2 cellular contexts compared by ENCODE assay signal in the genomic region with DNA sequence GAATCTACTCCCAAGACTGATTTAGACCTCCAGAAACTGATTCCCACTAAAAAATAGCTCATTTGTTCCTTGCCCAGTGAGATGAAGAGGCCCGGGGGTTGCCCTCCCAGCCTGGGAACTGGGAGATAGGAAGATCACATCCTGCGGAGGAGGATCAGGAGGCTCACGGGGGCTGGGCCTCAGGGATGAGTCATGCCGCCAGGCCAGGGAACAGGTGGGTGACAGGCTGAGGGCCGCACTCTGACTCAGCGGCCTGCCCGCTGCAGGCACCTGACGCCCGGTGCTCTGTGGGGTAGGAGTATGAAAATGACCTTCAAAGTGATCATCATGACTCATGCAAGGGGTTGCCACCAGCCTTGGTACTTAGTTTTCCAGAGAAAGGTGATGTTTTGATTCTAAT.
TF ChIP-seq lines count a peak whose summit lies in the region.

No MANE protein-coding gene starts in this region.

TF ChIP-seq in GM23338, 12 proteins besides CTCF, POLR2A, EP300 and RAD21:
- TF ChIP-seq ETS1 (IDR thresholded peaks at IDR 0.05) = no peak
- no peak for TF ChIP-seq CREB1 (CRISPR knock-in tag; IDR thresholded peaks at IDR 0.05; ENCODE audit: low read depth)
- TF ChIP-seq, protein P1, sequence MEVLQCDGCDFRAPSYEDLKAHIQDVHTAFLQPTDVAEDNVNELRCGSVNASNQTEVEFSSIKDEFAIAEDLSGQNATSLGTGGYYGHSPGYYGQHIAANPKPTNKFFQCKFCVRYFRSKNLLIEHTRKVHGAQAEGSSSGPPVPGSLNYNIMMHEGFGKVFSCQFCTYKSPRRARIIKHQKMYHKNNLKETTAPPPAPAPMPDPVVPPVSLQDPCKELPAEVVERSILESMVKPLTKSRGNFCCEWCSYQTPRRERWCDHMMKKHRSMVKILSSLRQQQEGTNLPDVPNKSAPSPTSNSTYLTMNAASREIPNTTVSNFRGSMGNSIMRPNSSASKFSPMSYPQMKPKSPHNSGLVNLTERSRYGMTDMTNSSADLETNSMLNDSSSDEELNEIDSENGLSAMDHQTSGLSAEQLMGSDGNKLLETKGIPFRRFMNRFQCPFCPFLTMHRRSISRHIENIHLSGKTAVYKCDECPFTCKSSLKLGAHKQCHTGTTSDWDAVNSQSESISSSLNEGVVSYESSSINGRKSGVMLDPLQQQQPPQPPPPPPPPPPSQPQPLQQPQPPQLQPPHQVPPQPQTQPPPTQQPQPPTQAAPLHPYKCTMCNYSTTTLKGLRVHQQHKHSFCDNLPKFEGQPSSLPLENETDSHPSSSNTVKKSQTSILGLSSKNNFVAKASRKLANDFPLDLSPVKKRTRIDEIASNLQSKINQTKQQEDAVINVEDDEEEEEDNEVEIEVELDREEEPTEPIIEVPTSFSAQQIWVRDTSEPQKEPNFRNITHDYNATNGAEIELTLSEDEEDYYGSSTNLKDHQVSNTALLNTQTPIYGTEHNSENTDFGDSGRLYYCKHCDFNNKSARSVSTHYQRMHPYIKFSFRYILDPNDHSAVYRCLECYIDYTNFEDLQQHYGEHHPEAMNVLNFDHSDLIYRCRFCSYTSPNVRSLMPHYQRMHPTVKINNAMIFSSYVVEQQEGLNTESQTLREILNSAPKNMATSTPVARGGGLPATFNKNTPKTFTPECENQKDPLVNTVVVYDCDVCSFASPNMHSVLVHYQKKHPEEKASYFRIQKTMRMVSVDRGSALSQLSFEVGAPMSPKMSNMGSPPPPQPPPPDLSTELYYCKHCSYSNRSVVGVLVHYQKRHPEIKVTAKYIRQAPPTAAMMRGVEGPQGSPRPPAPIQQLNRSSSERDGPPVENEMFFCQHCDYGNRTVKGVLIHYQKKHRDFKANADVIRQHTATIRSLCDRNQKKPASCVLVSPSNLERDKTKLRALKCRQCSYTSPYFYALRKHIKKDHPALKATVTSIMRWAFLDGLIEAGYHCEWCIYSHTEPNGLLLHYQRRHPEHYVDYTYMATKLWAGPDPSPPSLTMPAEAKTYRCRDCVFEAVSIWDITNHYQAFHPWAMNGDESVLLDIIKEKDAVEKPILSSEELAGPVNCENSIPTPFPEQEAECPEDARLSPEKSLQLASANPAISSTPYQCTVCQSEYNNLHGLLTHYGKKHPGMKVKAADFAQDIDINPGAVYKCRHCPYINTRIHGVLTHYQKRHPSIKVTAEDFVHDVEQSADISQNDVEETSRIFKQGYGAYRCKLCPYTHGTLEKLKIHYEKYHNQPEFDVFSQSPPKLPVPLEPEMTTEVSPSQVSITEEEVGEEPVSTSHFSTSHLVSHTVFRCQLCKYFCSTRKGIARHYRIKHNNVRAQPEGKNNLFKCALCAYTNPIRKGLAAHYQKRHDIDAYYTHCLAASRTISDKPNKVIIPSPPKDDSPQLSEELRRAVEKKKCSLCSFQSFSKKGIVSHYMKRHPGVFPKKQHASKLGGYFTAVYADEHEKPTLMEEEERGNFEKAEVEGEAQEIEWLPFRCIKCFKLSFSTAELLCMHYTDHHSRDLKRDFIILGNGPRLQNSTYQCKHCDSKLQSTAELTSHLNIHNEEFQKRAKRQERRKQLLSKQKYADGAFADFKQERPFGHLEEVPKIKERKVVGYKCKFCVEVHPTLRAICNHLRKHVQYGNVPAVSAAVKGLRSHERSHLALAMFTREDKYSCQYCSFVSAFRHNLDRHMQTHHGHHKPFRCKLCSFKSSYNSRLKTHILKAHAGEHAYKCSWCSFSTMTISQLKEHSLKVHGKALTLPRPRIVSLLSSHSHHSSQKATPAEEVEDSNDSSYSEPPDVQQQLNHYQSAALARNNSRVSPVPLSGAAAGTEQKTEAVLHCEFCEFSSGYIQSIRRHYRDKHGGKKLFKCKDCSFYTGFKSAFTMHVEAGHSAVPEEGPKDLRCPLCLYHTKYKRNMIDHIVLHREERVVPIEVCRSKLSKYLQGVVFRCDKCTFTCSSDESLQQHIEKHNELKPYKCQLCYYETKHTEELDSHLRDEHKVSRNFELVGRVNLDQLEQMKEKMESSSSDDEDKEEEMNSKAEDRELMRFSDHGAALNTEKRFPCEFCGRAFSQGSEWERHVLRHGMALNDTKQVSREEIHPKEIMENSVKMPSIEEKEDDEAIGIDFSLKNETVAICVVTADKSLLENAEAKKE (CRISPR knock-in tag; IDR thresholded peaks at IDR 0.05) = no peak
- no peak for TF ChIP-seq ZNF114 (CRISPR knock-in tag; IDR thresholded peaks at IDR 0.05)
- no peak for TF ChIP-seq EZH2 (IDR thresholded peaks at IDR 0.05; ENCODE audit: low read depth, unreplicated experiment)
- TF ChIP-seq STAT1 (IDR thresholded peaks at IDR 0.05; ENCODE audit: unreplicated experiment) = no peak
- TF ChIP-seq POLR2AphosphoS5 (IDR thresholded peaks at IDR 0.05; ENCODE audit: low read depth) = no peak
- TF ChIP-seq NANOG (IDR thresholded peaks at IDR 0.05; ENCODE audit: borderline replicate concordance) = no peak

TF ChIP-seq in K562, 482 proteins besides CTCF, POLR2A, EP300 and RAD21 (continues in another document):
- TF ChIP-seq KAT7 (CRISPR knock-in tag; IDR thresholded peaks at IDR 0.05; ENCODE audit: borderline replicate concordance) (no peak), TEAD4 (IDR thresholded peaks at IDR 0.05; ENCODE audit: low read length) (peak; percentile 68), TEAD4 (CRISPR knock-in tag; IDR thresholded peaks at IDR 0.05; ENCODE audit: borderline replicate concordance) (no peak), RAD51 (IDR thresholded peaks at IDR 0.05; ENCODE audit: borderline replicate concordance, low read depth) (no peak), MYNN (IDR thresholded peaks at IDR 0.05) (peak; percentile 89), MYNN (CRISPR knock-in tag; IDR thresholded peaks at IDR 0.05) (no peak), MAFG (tag; conservative IDR thresholded peaks at IDR 0.05) (peak; percentile 34; the same call in 1 of the 2 replicates), DPF2 (IDR thresholded peaks at IDR 0.05) (peak; percentile 94), SAFB2 (IDR thresholded peaks at IDR 0.05; ENCODE audit: borderline replicate concordance, low read depth, low read length, severe bottlenecking) (no peak), ETV5 (CRISPR knock-in tag; IDR thresholded peaks at IDR 0.05; ENCODE audit: low read depth) (peak; percentile 47), ZNF12 (CRISPR knock-in tag; IDR thresholded peaks at IDR 0.05) (no peak), SPI1 (IDR thresholded peaks at IDR 0.05; ENCODE audit: borderline replicate concordance, low read depth, low read length) (no peak), LEF1 (IDR thresholded peaks at IDR 0.05) (no peak), ZNF583 (CRISPR knock-in tag; IDR thresholded peaks at IDR 0.05) (no peak), HDAC6 (IDR thresholded peaks at IDR 0.05; ENCODE audit: low read depth, low read length) (no peak), ZNF436 (CRISPR knock-in tag; IDR thresholded peaks at IDR 0.05) (no peak), BDP1 (IDR thresholded peaks at IDR 0.05; ENCODE audit: insufficient read depth, insufficient read length) (no peak), RUNX1 (IDR thresholded peaks at IDR 0.05; ENCODE audit: low read depth) (no peak), KLF13 (tag; IDR thresholded peaks at IDR 0.05; ENCODE audit: borderline replicate concordance, low read depth) (no peak), PPARD (CRISPR knock-in tag; IDR thresholded peaks at IDR 0.05) (no peak), JUNB (CRISPR knock-in tag; conservative IDR thresholded peaks at IDR 0.05) (peak; percentile 82), IRF1 (CRISPR knock-in tag; IDR thresholded peaks at IDR 0.05; ENCODE audit: borderline replicate concordance) (no peak), E2F3 (CRISPR knock-in tag; IDR thresholded peaks at IDR 0.05) (no peak), ZNF79 (CRISPR knock-in tag; IDR thresholded peaks at IDR 0.05; ENCODE audit: low read depth) (no peak), SRF (CRISPR knock-in tag; IDR thresholded peaks at IDR 0.05) (no peak)
- TF ChIP-seq, protein P2, sequence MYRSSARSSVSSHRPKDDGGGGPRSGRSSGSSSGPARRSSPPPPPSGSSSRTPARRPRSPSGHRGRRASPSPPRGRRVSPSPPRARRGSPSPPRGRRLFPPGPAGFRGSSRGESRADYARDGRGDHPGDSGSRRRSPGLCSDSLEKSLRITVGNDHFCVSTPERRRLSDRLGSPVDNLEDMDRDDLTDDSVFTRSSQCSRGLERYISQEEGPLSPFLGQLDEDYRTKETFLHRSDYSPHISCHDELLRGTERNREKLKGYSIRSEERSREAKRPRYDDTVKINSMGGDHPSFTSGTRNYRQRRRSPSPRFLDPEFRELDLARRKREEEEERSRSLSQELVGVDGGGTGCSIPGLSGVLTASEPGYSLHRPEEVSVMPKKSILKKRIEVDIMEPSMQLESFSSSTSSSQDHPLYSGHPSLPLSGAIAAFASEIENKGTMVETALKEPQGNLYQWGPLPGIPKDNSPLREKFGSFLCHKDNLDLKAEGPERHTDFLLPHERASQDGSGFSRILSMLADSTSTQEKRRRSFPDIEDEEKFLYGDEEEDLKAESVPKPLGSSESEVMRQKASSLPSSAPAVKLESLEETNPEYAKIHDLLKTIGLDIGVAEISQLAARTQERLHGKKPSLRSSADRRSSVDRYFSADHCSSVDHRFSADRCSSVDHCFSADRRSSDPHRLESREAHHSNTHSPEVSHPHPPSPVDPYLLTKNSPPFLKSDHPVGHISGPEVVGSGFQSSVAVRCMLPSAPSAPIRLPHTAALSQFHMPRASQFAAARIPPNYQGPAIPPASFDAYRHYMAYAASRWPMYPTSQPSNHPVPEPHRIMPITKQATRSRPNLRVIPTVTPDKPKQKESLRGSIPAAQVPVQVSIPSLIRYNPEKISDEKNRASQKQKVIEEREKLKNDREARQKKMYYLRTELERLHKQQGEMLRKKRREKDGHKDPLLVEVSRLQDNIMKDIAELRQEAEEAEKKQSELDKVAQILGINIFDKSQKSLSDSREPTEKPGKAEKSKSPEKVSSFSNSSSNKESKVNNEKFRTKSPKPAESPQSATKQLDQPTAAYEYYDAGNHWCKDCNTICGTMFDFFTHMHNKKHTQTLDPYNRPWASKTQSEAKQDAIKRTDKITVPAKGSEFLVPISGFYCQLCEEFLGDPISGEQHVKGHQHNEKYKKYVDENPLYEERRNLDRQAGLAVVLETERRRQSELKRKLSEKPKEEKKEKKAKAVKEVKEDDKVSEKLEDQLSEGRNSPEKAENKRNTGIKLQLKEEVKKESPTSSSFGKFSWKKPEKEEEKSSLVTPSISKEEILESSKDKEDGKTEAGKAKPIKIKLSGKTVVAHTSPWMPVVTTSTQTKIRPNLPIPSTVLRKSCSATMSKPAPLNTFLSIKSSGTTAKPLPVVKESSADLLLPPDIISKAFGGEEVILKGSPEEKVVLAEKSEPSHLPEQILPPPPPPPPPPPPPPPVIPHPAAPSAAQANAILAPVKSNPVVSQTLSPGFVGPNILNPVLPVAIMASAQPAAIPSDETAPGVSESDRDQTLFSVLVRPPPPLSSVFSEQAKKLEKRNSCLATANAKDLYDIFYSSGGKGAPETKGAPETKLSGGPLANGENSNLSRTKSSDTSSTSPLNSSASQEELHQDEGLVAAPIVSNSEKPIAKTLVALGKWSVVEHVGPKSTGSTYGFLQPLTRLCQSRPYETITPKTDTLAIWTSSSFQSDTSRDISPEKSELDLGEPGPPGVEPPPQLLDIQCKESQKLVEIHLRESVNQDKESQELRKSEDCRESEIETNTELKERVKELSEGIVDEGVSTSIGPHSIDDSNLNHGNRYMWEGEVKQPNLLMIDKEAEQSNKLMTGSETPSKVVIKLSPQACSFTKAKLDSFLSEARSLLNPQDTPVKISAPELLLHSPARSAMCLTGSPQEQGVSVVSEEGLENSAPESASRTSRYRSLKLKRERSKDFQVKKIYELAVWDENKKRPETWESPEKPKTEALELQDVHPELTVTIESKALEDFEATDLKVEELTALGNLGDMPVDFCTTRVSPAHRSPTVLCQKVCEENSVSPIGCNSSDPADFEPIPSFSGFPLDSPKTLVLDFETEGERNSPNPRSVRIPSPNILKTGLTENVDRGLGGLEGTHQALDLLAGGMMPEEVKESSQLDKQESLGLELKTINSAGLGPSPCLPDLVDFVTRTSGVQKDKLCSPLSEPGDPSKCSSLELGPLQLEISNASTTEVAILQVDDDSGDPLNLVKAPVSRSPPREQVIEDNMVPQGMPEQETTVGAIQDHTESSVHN (IDR thresholded peaks at IDR 0.05; ENCODE audit: borderline replicate concordance in 1 of 2, low read depth in 1 of 2) = peak in 1 of 2 experiments; percentile 65; a peak in 1 of 4 replicates
- TF ChIP-seq, protein P3, sequence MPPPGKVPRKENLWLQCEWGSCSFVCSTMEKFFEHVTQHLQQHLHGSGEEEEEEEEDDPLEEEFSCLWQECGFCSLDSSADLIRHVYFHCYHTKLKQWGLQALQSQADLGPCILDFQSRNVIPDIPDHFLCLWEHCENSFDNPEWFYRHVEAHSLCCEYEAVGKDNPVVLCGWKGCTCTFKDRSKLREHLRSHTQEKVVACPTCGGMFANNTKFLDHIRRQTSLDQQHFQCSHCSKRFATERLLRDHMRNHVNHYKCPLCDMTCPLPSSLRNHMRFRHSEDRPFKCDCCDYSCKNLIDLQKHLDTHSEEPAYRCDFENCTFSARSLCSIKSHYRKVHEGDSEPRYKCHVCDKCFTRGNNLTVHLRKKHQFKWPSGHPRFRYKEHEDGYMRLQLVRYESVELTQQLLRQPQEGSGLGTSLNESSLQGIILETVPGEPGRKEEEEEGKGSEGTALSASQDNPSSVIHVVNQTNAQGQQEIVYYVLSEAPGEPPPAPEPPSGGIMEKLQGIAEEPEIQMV (tag; conservative IDR thresholded peaks at IDR 0.05; ENCODE audit: low read depth) = no peak
- TF ChIP-seq, protein P4, sequence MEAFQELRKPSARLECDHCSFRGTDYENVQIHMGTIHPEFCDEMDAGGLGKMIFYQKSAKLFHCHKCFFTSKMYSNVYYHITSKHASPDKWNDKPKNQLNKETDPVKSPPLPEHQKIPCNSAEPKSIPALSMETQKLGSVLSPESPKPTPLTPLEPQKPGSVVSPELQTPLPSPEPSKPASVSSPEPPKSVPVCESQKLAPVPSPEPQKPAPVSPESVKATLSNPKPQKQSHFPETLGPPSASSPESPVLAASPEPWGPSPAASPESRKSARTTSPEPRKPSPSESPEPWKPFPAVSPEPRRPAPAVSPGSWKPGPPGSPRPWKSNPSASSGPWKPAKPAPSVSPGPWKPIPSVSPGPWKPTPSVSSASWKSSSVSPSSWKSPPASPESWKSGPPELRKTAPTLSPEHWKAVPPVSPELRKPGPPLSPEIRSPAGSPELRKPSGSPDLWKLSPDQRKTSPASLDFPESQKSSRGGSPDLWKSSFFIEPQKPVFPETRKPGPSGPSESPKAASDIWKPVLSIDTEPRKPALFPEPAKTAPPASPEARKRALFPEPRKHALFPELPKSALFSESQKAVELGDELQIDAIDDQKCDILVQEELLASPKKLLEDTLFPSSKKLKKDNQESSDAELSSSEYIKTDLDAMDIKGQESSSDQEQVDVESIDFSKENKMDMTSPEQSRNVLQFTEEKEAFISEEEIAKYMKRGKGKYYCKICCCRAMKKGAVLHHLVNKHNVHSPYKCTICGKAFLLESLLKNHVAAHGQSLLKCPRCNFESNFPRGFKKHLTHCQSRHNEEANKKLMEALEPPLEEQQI (IDR thresholded peaks at IDR 0.05) = no peak
- TF ChIP-seq, protein P5, sequence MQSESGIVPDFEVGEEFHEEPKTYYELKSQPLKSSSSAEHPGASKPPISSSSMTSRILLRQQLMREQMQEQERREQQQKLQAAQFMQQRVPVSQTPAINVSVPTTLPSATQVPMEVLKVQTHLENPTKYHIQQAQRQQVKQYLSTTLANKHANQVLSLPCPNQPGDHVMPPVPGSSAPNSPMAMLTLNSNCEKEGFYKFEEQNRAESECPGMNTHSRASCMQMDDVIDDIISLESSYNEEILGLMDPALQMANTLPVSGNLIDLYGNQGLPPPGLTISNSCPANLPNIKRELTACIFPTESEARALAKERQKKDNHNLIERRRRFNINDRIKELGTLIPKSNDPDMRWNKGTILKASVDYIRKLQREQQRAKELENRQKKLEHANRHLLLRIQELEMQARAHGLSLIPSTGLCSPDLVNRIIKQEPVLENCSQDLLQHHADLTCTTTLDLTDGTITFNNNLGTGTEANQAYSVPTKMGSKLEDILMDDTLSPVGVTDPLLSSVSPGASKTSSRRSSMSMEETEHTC (IDR thresholded peaks at IDR 0.05) = peak; percentile 86
